Comparison of ENCODE assay signal across 16 cellular contexts in the genomic region with DNA sequence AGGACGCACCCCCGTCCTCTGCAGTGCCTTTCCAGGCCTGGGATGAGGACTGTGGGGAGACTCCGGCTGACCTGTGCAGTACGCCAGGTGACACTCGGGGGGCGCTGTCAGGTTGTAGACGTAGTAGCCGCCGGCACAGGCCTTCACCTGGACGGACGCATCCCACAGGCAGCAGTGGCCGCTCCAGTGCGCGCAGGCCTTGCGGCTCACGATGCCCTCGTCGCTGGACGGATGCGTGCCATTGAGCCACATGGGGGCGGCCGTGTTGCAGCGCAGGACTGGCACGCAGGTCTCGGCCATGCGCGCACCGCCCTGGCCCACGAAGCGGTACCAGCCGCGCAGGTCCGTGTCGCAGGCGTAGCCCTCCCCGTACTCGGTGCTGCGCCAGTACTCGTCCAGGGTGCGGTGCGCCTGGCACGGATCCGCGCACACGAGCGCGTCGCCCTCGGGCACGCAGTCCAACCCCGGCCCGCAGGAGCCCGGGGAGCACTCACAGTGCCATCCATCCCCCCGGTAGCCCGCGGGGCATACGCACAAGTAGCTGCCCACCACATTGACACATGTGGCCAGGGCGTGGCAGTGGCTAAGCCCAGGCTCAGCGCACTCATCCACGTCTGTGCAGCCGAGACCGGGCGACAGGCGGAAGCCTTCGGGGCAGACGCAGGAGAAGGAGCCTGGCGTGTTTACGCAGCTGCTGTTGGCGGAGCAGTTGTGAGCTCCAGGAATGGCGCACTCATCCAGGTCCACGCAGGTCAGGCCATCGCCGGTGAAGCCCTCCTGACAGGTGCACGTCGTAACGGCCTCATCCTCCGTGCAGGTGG. TPM values are rescaled to one million over a fixed set of nuclear protein-coding genes. Genes with fewer than 3 reads are reported as not detected.
A peak's percentile ranks its signal among the peaks of the same experiment; 100 is the strongest.
DNase-seq lines count a peak whose midpoint lies in the region; ATAC-seq lines count a peak whose summit lies in the region.
"Had no signal": no experiment of that assay in that cellular context is flagged by ENCODE, and none has a peak within 500 bp of the region (broad histone marks: within the 10 kb centered on the region; RNA-seq: fewer than 3 reads in every experiment).

No MANE protein-coding gene starts in this region.

- no peaks in the 10 kb centered on the region for H3K9me3 Mint-ChIP-seq in stimulated activated naive CD8-positive, alpha-beta T cell treated with anti-CD3 and anti-CD28 coated beads, Interleukin-15, amount 100 ng/mL, for 72 hours

- DNase-seq in stimulated activated naive CD8-positive, alpha-beta T cell treated with anti-CD3 and anti-CD28 coated beads, Interleukin-15, Interleukin-2, amounts not matched to agents 100 U/mL and 50 U/mL, for 24 hours: peak; percentile 2
- no peak for DNase-seq in stimulated activated naive CD8-positive, alpha-beta T cell treated with anti-CD3 and anti-CD28 coated beads, Interleukin-15, amount 100 ng/mL, for 72 hours
- DNase-seq in RPMI7951 (ENCODE audit: low read depth): peak; percentile 1
- DNase-seq in left lobe of liver (ENCODE audit: low spot score): peak; percentile 65
- DNase-seq in HuH-7 (ENCODE audit: low spot score): no peak
- DNase-seq: activated CD4-positive, alpha-beta T cell treated with anti-CD3 and anti-CD28 coated beads, Interleukin-2, amount 50 U/mL, for 1 hour; activated gamma-delta T cell treated with Interleukin-2 at 50 U/mL for 16 hours; brain microvascular endothelial cell; head of caudate nucleus; occipital lobe; stimulated activated CD8-positive, alpha-beta memory T cell treated with anti-CD3 and anti-CD28 coated beads, Interleukin-4, amount 100 ng/mL, for 48 hours had no signal

- no peak overlapping the region for H3K4me3 Mint-ChIP-seq in stimulated activated naive CD8-positive, alpha-beta T cell treated with anti-CD3 and anti-CD28 coated beads, Interleukin-15, amount 100 ng/mL, for 72 hours

- ATAC-seq in stimulated activated naive CD8-positive, alpha-beta T cell treated with anti-CD3 and anti-CD28 coated beads, Interleukin-15, Interleukin-2, amounts not matched to agents 100 U/mL and 50 U/mL, for 24 hours: no peak
- no peak for ATAC-seq in stimulated activated naive CD8-positive, alpha-beta T cell treated with anti-CD3 and anti-CD28 coated beads, Interleukin-15, amount 100 ng/mL, for 72 hours
- ATAC-seq in left lobe of liver (peak; percentile 98), HG02981 (IDR thresholded peaks at IDR 0.05; ENCODE audit: unreplicated experiment) (no peak), HG02571 (IDR thresholded peaks at IDR 0.05; ENCODE audit: unreplicated experiment) (no peak), GM21576 (IDR thresholded peaks at IDR 0.05; ENCODE audit: unreplicated experiment) (no peak)

- H3K4me1 Mint-ChIP-seq in stimulated activated naive CD8-positive, alpha-beta T cell treated with anti-CD3 and anti-CD28 coated beads, Interleukin-15, amount 100 ng/mL, for 72 hours: no peaks in the 10 kb centered on the region

- no peaks in the 10 kb centered on the region for H3K27me3 Mint-ChIP-seq in stimulated activated naive CD8-positive, alpha-beta T cell treated with anti-CD3 and anti-CD28 coated beads, Interleukin-15, amount 100 ng/mL, for 72 hours

- no peak overlapping the region for H3K27ac Mint-ChIP-seq in stimulated activated naive CD8-positive, alpha-beta T cell treated with anti-CD3 and anti-CD28 coated beads, Interleukin-15, amount 100 ng/mL, for 72 hours

RNA-seq across cellular contexts. Expression of a gene that starts 3.9 kb away (rescaled TPM):
- total RNA-seq in RPMI7951 (2014; rRNA removed; shearing (Covaris generic)): not detected in 2 replicates
- total RNA-seq in left lobe of liver: not detected
- total RNA-seq: lung microvascular endothelial cell, M059J, occipital lobe had no signal

RNA-seq across cellular contexts. Expression of a gene that starts 21.3 kb away (rescaled TPM):
- not detected in 2 replicates for total RNA-seq in RPMI7951 (2014; rRNA removed; shearing (Covaris generic))
- 11.8 TPM for total RNA-seq in left lobe of liver
- total RNA-seq: lung microvascular endothelial cell, M059J, occipital lobe had no signal

RNA-seq across cellular contexts. Expression of a gene that starts 56.0 kb away (rescaled TPM):
- not detected in 2 replicates for total RNA-seq in RPMI7951 (2014; rRNA removed; shearing (Covaris generic))
- total RNA-seq in left lobe of liver: not detected
- total RNA-seq: lung microvascular endothelial cell, M059J, occipital lobe had no signal

Comparison
In these comparisons a context has a peak if more than half of its experiments do, and no peak if none do; other contexts are left out.
1. DNase-seq: peak in stimulated activated naive CD8-positive, alpha-beta T cell treated with anti-CD3 and anti-CD28 coated beads, Interleukin-15, Interleukin-2, amounts not matched to agents 100 U/mL and 50 U/mL, for 24 hours (single experiment), RPMI7951 (single experiment) and left lobe of liver (single experiment); none in stimulated activated naive CD8-positive, alpha-beta T cell treated with anti-CD3 and anti-CD28 coated beads, Interleukin-15, amount 100 ng/mL, for 72 hours (0 of 2) and HuH-7 (single experiment).
2. RNA of a gene that starts 21.3 kb away (total RNA-seq): 11.8 TPM in left lobe of liver (single experiment); not detected in RPMI7951; every median in the first group is over 10 times any median in the second.